Comparison of ENCODE assay signal across 31 cellular contexts in the genomic region with DNA sequence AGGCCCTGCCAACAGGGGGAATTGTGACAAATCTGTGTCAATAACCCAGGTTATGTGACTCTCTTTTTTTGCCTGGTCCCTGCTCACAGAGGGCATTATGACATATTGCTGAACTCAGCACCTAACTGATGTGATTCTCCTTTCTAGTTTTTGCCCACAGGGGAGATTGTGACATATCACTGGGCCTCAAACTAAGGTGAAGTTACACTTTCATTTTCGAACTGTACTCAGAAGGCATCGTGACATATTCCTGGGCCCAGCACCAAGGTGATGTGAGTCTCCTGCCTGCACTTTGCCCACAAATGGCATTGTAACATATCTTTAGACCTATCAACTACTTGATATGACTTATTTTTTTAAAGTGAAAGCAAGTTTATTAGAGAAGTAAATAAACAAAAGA.
"Had no signal": no experiment of that assay in that cellular context is flagged by ENCODE, and none has a peak within 500 bp of the region (broad histone marks: within the 10 kb centered on the region; RNA-seq: fewer than 3 reads in every experiment).

No MANE protein-coding gene starts in this region.

- H3K9ac ChIP-seq: KMS-11, SK-N-SH had no signal

- H3K36me3 ChIP-seq: Peyer's patch, SJSA1 had no signal

- H3K4me3 ChIP-seq: Peyer's patch, SJSA1 had no signal

- H3K9me3 ChIP-seq: SK-N-SH had no signal

- H3K4me2 ChIP-seq: KMS-11, SK-N-SH had no signal

- DNase-seq: Karpas-422, NCI-H1048, NCI-H1092 treated with DMSO at 0.1 percent for 48 hours, NCI-H1105 treated with DMSO at 0.1 percent for 48 hours, NCI-H1417, NCI-H1436, NCI-H146, NCI-H1694, NCI-H187, NCI-H1930, NCI-H2029 treated with DMSO at 0.1 percent for 48 hours, NCI-H2081 treated with DMSO at 0.1 percent for 48 hours, NCI-H2107, NCI-H2171, NCI-H226, NCI-H446 treated with DMSO at 0.1 percent for 48 hours, NCI-H510A, NCI-H524, NCI-H526, NCI-H69, NCI-H748 treated with DMSO at 0.1 percent for 48 hours, NCI-H82, PC-3, Peyer's patch, Right ventricle myocardium superior, RPMI8226, SHP77 treated with DMSO at 0.1 percent for 48 hours, SK-N-SH, SW 1271 had no signal

- H3K9me2 ChIP-seq: SK-N-SH had no signal

- H3K4me1 ChIP-seq: Peyer's patch, SJSA1 had no signal

- H3K27me3 ChIP-seq: Peyer's patch, SJSA1 had no signal

- ATAC-seq: PC-3 had no signal

- H3K27ac ChIP-seq: KMS-11, Peyer's patch, SJSA1 had no signal
